Comparison of ENCODE assay signal across 19 cellular contexts in genomic region chr17:78608804-78609186, GRCh38. TPM values are rescaled to one million over a fixed set of nuclear protein-coding genes. Genes with fewer than 3 reads are reported as not detected.
A peak's percentile ranks its signal among the peaks of the same experiment; 100 is the strongest.
DNase-seq lines count a peak whose midpoint lies in the region; ATAC-seq and TF ChIP-seq lines count a peak whose summit lies in the region.
"Had no signal": no experiment of that assay in that cellular context is flagged by ENCODE, and none has a peak within 500 bp of the region (broad histone marks: within the 10 kb centered on the region; RNA-seq: fewer than 3 reads in every experiment).

No MANE protein-coding gene starts in this region.

- H2AK5ac ChIP-seq in mesenchymal stem cell (ENCODE audit: low read length, severe bottlenecking), result no peak overlapping the region

- intact Hi-C loops in sigmoid colon (cut with DNase I), result no loop called here

- H3K36me3 ChIP-seq in NT2/D1 (ENCODE audit: insufficient read depth, insufficient read length, low read length) (no peaks in the 10 kb centered on the region), mesenchymal stem cell (ENCODE audit: control insufficient read depth in 1 of 2, insufficient read depth in 2 of 2, low read depth in 1 of 2, low read length in 2 of 2) (no peaks in the 10 kb centered on the region), sigmoid colon (no peaks in the 10 kb centered on the region), thoracic aorta (no peaks in the 10 kb centered on the region)
- H3K36me3 ChIP-seq: BLaER1 had no signal

- 49% methylated on average over 8 of the region's 8 CpGs for WGBS in mesenchymal stem cell
- 82 to 86% methylated on average over 8 of the region's 8 CpGs for WGBS in sigmoid colon, 2 donors

- H3K18ac ChIP-seq in mesenchymal stem cell (ENCODE audit: low read depth in 1 of 2, low read length in 2 of 2), result no peak overlapping the region

- H3K79me1 ChIP-seq in mesenchymal stem cell (replicated peaks; ENCODE audit: low read length, poor library complexity, severe bottlenecking), result no peaks in the 10 kb centered on the region

- H3K9ac ChIP-seq in NT2/D1 (ENCODE audit: insufficient read length, low read depth), result peak overlapping the region; percentile 18
- no peak overlapping the region for H3K9ac ChIP-seq in mesenchymal stem cell (ENCODE audit: low read length)
- H3K9ac ChIP-seq: BLaER1 had no signal

- H3K27me3 ChIP-seq in NT2/D1 (ENCODE audit: insufficient read depth, insufficient read length) (peaks cover 2% of the 10 kb centered on the region), mesenchymal stem cell (ENCODE audit: control insufficient read depth in 1 of 2, insufficient read depth in 1 of 2, low read length in 2 of 2) (peaks cover 0 to 40% of the 10 kb centered on the region in 2 experiments), sigmoid colon (no peaks in the 10 kb centered on the region), thoracic aorta (replicated peaks; ENCODE audit: insufficient read depth) (no peaks in the 10 kb centered on the region)
- H3K27me3 ChIP-seq: BLaER1 had no signal

- DNase-seq in NT2/D1 (ENCODE audit: low read depth, low spot score) (no peak), mesenchymal stem cell (no peak), sigmoid colon (no peak), thoracic aorta (ENCODE audit: low spot score) (no peak), DMS53 treated with DMSO at 0.1 percent for 48 hours (lab: John Stamatoyannopoulos, UW; ENCODE audit: unreplicated experiment) (no peak), G401 (ENCODE audit: low spot score) (no peak)
- DNase-seq: CD4-positive, alpha-beta memory T cell; DMS153; DMS79 treated with DMSO at 0.1 percent for 48 hours; HFFc6; IMR-90 had no signal

- no peak for TF ChIP-seq CTCF in sigmoid colon (IDR thresholded peaks at IDR 0.05)
- no peak for TF ChIP-seq CTCF in thoracic aorta (IDR thresholded peaks at IDR 0.05)

- H3K4me1 ChIP-seq in NT2/D1 (ENCODE audit: insufficient read depth, insufficient read length) (no peaks in the 10 kb centered on the region), mesenchymal stem cell (ENCODE audit: control insufficient read depth, insufficient read depth, low read depth, low read length) (peaks cover 2% of the 10 kb centered on the region), sigmoid colon (peaks cover 0 to 47% (median 39%) of the 10 kb centered on the region in 4 donors), thoracic aorta (ENCODE audit: control insufficient read depth in 1 of 2, low read depth in 2 of 2) (peaks cover 18 to 30% of the 10 kb centered on the region in 2 donors)

- no peak overlapping the region for H3K4me2 ChIP-seq in mesenchymal stem cell (ENCODE audit: low read length, poor library complexity, severe bottlenecking)
- H3K4me2 ChIP-seq: A549, BLaER1, GM23338 had no signal

- H4K91ac ChIP-seq in mesenchymal stem cell (ENCODE audit: low read length), result peak overlapping the region; percentile 53

- peak overlapping the region; percentile 73 for H4K8ac ChIP-seq in mesenchymal stem cell (ENCODE audit: low read length)

- in situ Hi-C loops in G401 (cut with HindIII; ENCODE audit: low sequenced_read_pairs), result no loop called here

- H3K27ac ChIP-seq in mesenchymal stem cell (ENCODE audit: low read length, poor library complexity, severe bottlenecking), result no peak overlapping the region
- H3K27ac ChIP-seq in sigmoid colon, result peak overlapping the region in 3 of 4 donors; percentile 23 to 78 (median 64)
- H3K27ac ChIP-seq in thoracic aorta, result peak overlapping the region; percentile 18 to 27
- H3K27ac ChIP-seq: 22Rv1, BLaER1 had no signal

- H3K23ac ChIP-seq in mesenchymal stem cell (ENCODE audit: low read length in 2 of 2), result no peak overlapping the region

- no peak for TF ChIP-seq POLR2A in sigmoid colon (IDR thresholded peaks at IDR 0.05)

- H2BK15ac ChIP-seq in mesenchymal stem cell (ENCODE audit: low read depth, poor library complexity, severe bottlenecking), result no peak overlapping the region

- no peak overlapping the region for H2AFZ ChIP-seq in mesenchymal stem cell (ENCODE audit: low read depth, low read length)
- H2AFZ ChIP-seq: GM23338 had no signal

- no peak overlapping the region for H2BK12ac ChIP-seq in mesenchymal stem cell (ENCODE audit: low read length in 2 of 2)

- H3K14ac ChIP-seq in mesenchymal stem cell (ENCODE audit: low read length in 2 of 2), result no peak overlapping the region

- no peak overlapping the region for H2BK5ac ChIP-seq in mesenchymal stem cell (ENCODE audit: low read depth, low read length, poor library complexity, severe bottlenecking)

- no peak for TF ChIP-seq EP300 in sigmoid colon (IDR thresholded peaks at IDR 0.05)

- H2BK120ac ChIP-seq in mesenchymal stem cell (ENCODE audit: low read depth, low read length), result peak overlapping the region; percentile 19

- H3K4ac ChIP-seq in mesenchymal stem cell (ENCODE audit: low read depth in 1 of 2, low read length in 2 of 2), result no peak overlapping the region

- no peaks in the 10 kb centered on the region for H3K9me3 ChIP-seq in NT2/D1 (ENCODE audit: insufficient read depth, low read length)
- no peaks in the 10 kb centered on the region for H3K9me3 ChIP-seq in mesenchymal stem cell (ENCODE audit: control insufficient read depth, low read length)
- H3K9me3 ChIP-seq in sigmoid colon, result no peaks in the 10 kb centered on the region
- H3K9me3 ChIP-seq in thoracic aorta, result no peaks in the 10 kb centered on the region
- H3K9me3 ChIP-seq: A549 had no signal

- H3K4me3 ChIP-seq in NT2/D1 (ENCODE audit: insufficient read length, low read depth), result no peak overlapping the region
- H3K4me3 ChIP-seq in mesenchymal stem cell (ENCODE audit: insufficient read depth in 1 of 2, low read depth in 1 of 2, low read length in 2 of 2), result no peak overlapping the region
- H3K4me3 ChIP-seq in sigmoid colon, result no peak overlapping the region
- H3K4me3 ChIP-seq in thoracic aorta, result no peak overlapping the region
- H3K4me3 ChIP-seq: A549, BLaER1, GM12878, GM23338 had no signal

- no peak for ATAC-seq in thoracic aorta (ENCODE audit: insufficient number of reproducible peaks, low FRiP score, low read depth)
- ATAC-seq in GM18517 (IDR thresholded peaks at IDR 0.05; ENCODE audit: unreplicated experiment), result no peak
- no peak for ATAC-seq in HG03442 (IDR thresholded peaks at IDR 0.05; ENCODE audit: unreplicated experiment)
- ATAC-seq: A549, GM12878, GM23338, HCT116 had no signal

RNA-seq across cellular contexts. Expression of gene DNAH17, which starts 31.6 kb away (rescaled TPM):
- 0.06 TPM for polyA plus RNA-seq in mesenchymal stem cell (2013, experiment 1 of 2)
- polyA plus RNA-seq in mesenchymal stem cell (2013, experiment 2 of 2), result 0.01 TPM
- total RNA-seq in sigmoid colon, result under 1 TPM in 3 of 4 donors, not detected in 1; 0.16 to 0.68 (median 0.36) TPM
- polyA plus RNA-seq in sigmoid colon, result under 1 TPM in 1 of 3 donors, not detected in 2; 0.07 TPM
- under 1 TPM; 0.14 TPM for total RNA-seq in thoracic aorta
- total RNA-seq in G401 (2014; rRNA removed; shearing (Covaris generic)), result not detected in 2 replicates
- total RNA-seq: HFFc6, IMR-90 had no signal
- polyA plus RNA-seq: IMR-90 had no signal
